In genomic region chr9:21455320-21455719, GRCh38 we compare ENCODE assay signal across 9 cellular contexts. TPM values are rescaled to one million over a fixed set of nuclear protein-coding genes. Genes with fewer than 3 reads are reported as not detected.
DNase-seq lines count a peak whose midpoint lies in the region; ATAC-seq, FAIRE-seq and TF ChIP-seq lines count a peak whose summit lies in the region.
"Had no signal": no experiment of that assay in that cellular context is flagged by ENCODE, and none has a peak within 500 bp of the region (broad histone marks: within the 10 kb centered on the region; RNA-seq: fewer than 3 reads in every experiment).

No MANE protein-coding gene starts in this region.

- H3K27ac ChIP-seq in Karpas-422 (ENCODE audit: low read length) (no peak overlapping the region), kidney (ENCODE audit: low read depth in 2 of 2, low read length in 2 of 2) (no peak overlapping the region)

- TF ChIP-seq CTCF in kidney (IDR thresholded peaks at IDR 0.05; ENCODE audit: borderline replicate concordance, extremely low read depth, insufficient read depth) (peak; percentile 69), type B pancreatic cell (conservative IDR thresholded peaks at IDR 0.05) (peak; percentile 63)

- H2AFZ ChIP-seq in Karpas-422 (ENCODE audit: low read length) = no peak overlapping the region

- DNase-seq in activated CD4-positive, alpha-beta T cell treated with anti-CD3 and anti-CD28 coated beads for 36 hours = peak; percentile 37
- DNase-seq in activated CD4-positive, alpha-beta T cell treated with anti-CD3 and anti-CD28 coated beads for 1 hour = no peak
- peak; percentile 76 for DNase-seq in Karpas-422
- no peak for DNase-seq in activated naive CD8-positive, alpha-beta T cell treated with anti-CD3 and anti-CD28 coated beads, Interleukin-2, amount 10 ng/mL, durations not matched to agents 7 days and 5 days
- DNase-seq in kidney = no peak
- DNase-seq in type B pancreatic cell (ENCODE audit: extremely low spot score, unreplicated experiment) = no peak
- DNase-seq in SW 1271 (lab: John Stamatoyannopoulos, UW) = no peak

- H3K36me3 Mint-ChIP-seq in activated CD4-positive, alpha-beta T cell treated with anti-CD3 and anti-CD28 coated beads for 36 hours (ENCODE audit: low read depth) = no peaks in the 10 kb centered on the region
- H3K36me3 Mint-ChIP-seq in activated naive CD8-positive, alpha-beta T cell treated with anti-CD3 and anti-CD28 coated beads, Interleukin-2, amount 10 ng/mL, durations not matched to agents 7 days and 5 days = no peaks in the 10 kb centered on the region
- no peaks in the 10 kb centered on the region for H3K36me3 Mint-ChIP-seq in type B pancreatic cell

- no peak overlapping the region for H3K27ac Mint-ChIP-seq in activated CD4-positive, alpha-beta T cell treated with anti-CD3 and anti-CD28 coated beads for 36 hours
- H3K27ac Mint-ChIP-seq in activated naive CD8-positive, alpha-beta T cell treated with anti-CD3 and anti-CD28 coated beads, Interleukin-2, amount 10 ng/mL, durations not matched to agents 7 days and 5 days = no peak overlapping the region
- no peak overlapping the region for H3K27ac Mint-ChIP-seq in type B pancreatic cell

- POLR2A ChIA-PET in activated CD4-positive, alpha-beta T cell treated with anti-CD3 and anti-CD28 coated beads for 36 hours (lab: Charles Lee) = no interaction called here
- POLR2A ChIA-PET in activated naive CD8-positive, alpha-beta T cell treated with anti-CD3 and anti-CD28 coated beads, Interleukin-2, amount 10 ng/mL, durations not matched to agents 7 days and 5 days (lab: Charles Lee) = no interaction called here

- H3K9ac ChIP-seq in Karpas-422 (ENCODE audit: low read length) (no peak overlapping the region), kidney (ENCODE audit: low read length in 2 of 2) (no peak overlapping the region)

- no peaks in the 10 kb centered on the region for H3K79me2 ChIP-seq in Karpas-422 (ENCODE audit: low read length)

- no peaks in the 10 kb centered on the region for H3K4me1 ChIP-seq in Karpas-422 (ENCODE audit: low read length)
- H3K4me1 ChIP-seq in kidney (ENCODE audit: control insufficient read depth in 1 of 2, insufficient read depth in 1 of 2, low read depth in 1 of 2, low read length in 2 of 2) = no peaks in the 10 kb centered on the region

- H3K4me3 ChIP-seq in Karpas-422 (ENCODE audit: low read length) (no peak overlapping the region), kidney (ENCODE audit: low read length in 2 of 2) (no peak overlapping the region)

- H3K4me2 ChIP-seq in Karpas-422 (ENCODE audit: low read depth, low read length, poor library complexity, severe bottlenecking) = no peak overlapping the region

- H3K9me3 ChIP-seq in Karpas-422 (ENCODE audit: low read length) = no peaks in the 10 kb centered on the region
- no peaks in the 10 kb centered on the region for H3K9me3 ChIP-seq in kidney (ENCODE audit: control insufficient read depth in 1 of 2, low read length in 2 of 2)

- CTCF ChIA-PET in activated CD4-positive, alpha-beta T cell treated with anti-CD3 and anti-CD28 coated beads for 36 hours (lab: Charles Lee) = interaction anchor here (0.6 to 4.1 kb wide), 20 partner anchors 9 to 287 kb away, joined by 3 to 37 read pairs (median 5); partner anchors contain the start of gene KLHL9

- ATAC-seq in activated CD4-positive, alpha-beta T cell treated with anti-CD3 and anti-CD28 coated beads for 36 hours = peak; percentile 70
- peak; percentile 95 for ATAC-seq in GM21786 (IDR thresholded peaks at IDR 0.05; ENCODE audit: unreplicated experiment)
- peak; percentile 73 for ATAC-seq in activated naive CD8-positive, alpha-beta T cell treated with anti-CD3 and anti-CD28 coated beads, Interleukin-2, amount 10 ng/mL, durations not matched to agents 7 days and 5 days (ENCODE audit: low read depth)

- intact Hi-C loops in activated CD4-positive, alpha-beta T cell treated with anti-CD3 and anti-CD28 coated beads for 36 hours (cut with DNase I, micrococcal nuclease) = loop anchor here (1.0 to 10.0 kb wide), 7 partner anchors 129 to 261 kb away; no protein-coding TSS in a partner anchor
- intact Hi-C loops in kidney (cut with DNase I) = no loop called here

- peaks cover 2% of the 10 kb centered on the region for H3K27me3 Mint-ChIP-seq in activated CD4-positive, alpha-beta T cell treated with anti-CD3 and anti-CD28 coated beads for 36 hours
- H3K27me3 Mint-ChIP-seq in activated naive CD8-positive, alpha-beta T cell treated with anti-CD3 and anti-CD28 coated beads, Interleukin-2, amount 10 ng/mL, durations not matched to agents 7 days and 5 days = peaks cover 24% of the 10 kb centered on the region
- H3K27me3 Mint-ChIP-seq in type B pancreatic cell = no peaks in the 10 kb centered on the region

- no peaks in the 10 kb centered on the region for H3K4me1 Mint-ChIP-seq in activated CD4-positive, alpha-beta T cell treated with anti-CD3 and anti-CD28 coated beads for 36 hours
- peaks cover 3% of the 10 kb centered on the region for H3K4me1 Mint-ChIP-seq in activated naive CD8-positive, alpha-beta T cell treated with anti-CD3 and anti-CD28 coated beads, Interleukin-2, amount 10 ng/mL, durations not matched to agents 7 days and 5 days
- H3K4me1 Mint-ChIP-seq in type B pancreatic cell (ENCODE audit: unreplicated experiment) = no peaks in the 10 kb centered on the region

- no peaks in the 10 kb centered on the region for H3K27me3 ChIP-seq in Karpas-422 (ENCODE audit: low read length)

- H3K4me3 Mint-ChIP-seq in activated CD4-positive, alpha-beta T cell treated with anti-CD3 and anti-CD28 coated beads for 36 hours = no peak overlapping the region
- H3K4me3 Mint-ChIP-seq in activated naive CD8-positive, alpha-beta T cell treated with anti-CD3 and anti-CD28 coated beads, Interleukin-2, amount 10 ng/mL, durations not matched to agents 7 days and 5 days = no peak overlapping the region
- H3K4me3 Mint-ChIP-seq in type B pancreatic cell = no peak overlapping the region

- no peaks in the 10 kb centered on the region for H4K20me1 ChIP-seq in Karpas-422 (ENCODE audit: insufficient read depth, low read depth, low read length)

- H3K36me3 ChIP-seq in Karpas-422 (ENCODE audit: insufficient read depth, low read length) (no peaks in the 10 kb centered on the region), kidney (ENCODE audit: control insufficient read depth in 1 of 2, insufficient read depth in 2 of 2, low read length in 2 of 2) (no peaks in the 10 kb centered on the region)

- no peaks in the 10 kb centered on the region for H3K9me2 ChIP-seq in Karpas-422 (replicated peaks; ENCODE audit: insufficient read depth, low read length)

- H3K9me3 Mint-ChIP-seq in activated CD4-positive, alpha-beta T cell treated with anti-CD3 and anti-CD28 coated beads for 36 hours (ENCODE audit: low read depth) = no peaks in the 10 kb centered on the region
- H3K9me3 Mint-ChIP-seq in activated naive CD8-positive, alpha-beta T cell treated with anti-CD3 and anti-CD28 coated beads, Interleukin-2, amount 10 ng/mL, durations not matched to agents 7 days and 5 days = no peaks in the 10 kb centered on the region
- H3K9me3 Mint-ChIP-seq in type B pancreatic cell = no peaks in the 10 kb centered on the region

- FAIRE-seq in kidney (lab: Jason Lieb, UNC) = no peak

RNA-seq across cellular contexts. Expression of gene IFNA1, which starts 15.1 kb away (rescaled TPM):
- total RNA-seq in activated CD4-positive, alpha-beta T cell treated with anti-CD3 and anti-CD28 coated beads for 36 hours = not detected
- total RNA-seq in Karpas-422 (2014; rRNA removed; shearing (Covaris generic); ENCODE audit: low replicate concordance) = not detected in 2 replicates
- total RNA-seq in activated naive CD8-positive, alpha-beta T cell treated with anti-CD3 and anti-CD28 coated beads, Interleukin-2, amount 10 ng/mL, durations not matched to agents 7 days and 5 days = not detected
- total RNA-seq in kidney = not detected
- not detected for polyA plus RNA-seq in kidney (ENCODE audit: insufficient read depth, low read depth, low replicate concordance)
- total RNA-seq in type B pancreatic cell (ENCODE audit: low replicate concordance) = not detected in 2 replicates
- total RNA-seq: Daoy had no signal

RNA-seq across cellular contexts. Expression of gene IFNE, which starts 26.8 kb away (rescaled TPM):
- total RNA-seq in activated CD4-positive, alpha-beta T cell treated with anti-CD3 and anti-CD28 coated beads for 36 hours = not detected
- not detected in 2 replicates for total RNA-seq in Karpas-422 (2014; rRNA removed; shearing (Covaris generic); ENCODE audit: low replicate concordance)
- under 1 TPM; 0.20 to 0.61 TPM for total RNA-seq in activated naive CD8-positive, alpha-beta T cell treated with anti-CD3 and anti-CD28 coated beads, Interleukin-2, amount 10 ng/mL, durations not matched to agents 7 days and 5 days
- total RNA-seq in kidney (1.1 TPM), type B pancreatic cell (ENCODE audit: low replicate concordance) (0.19 and 0.75 TPM in 2 replicates)
- not detected for polyA plus RNA-seq in kidney (ENCODE audit: insufficient read depth, low read depth, low replicate concordance)
- total RNA-seq: Daoy had no signal

RNA-seq across cellular contexts. Expression of gene IFNA8, which starts 46.4 kb away (rescaled TPM):
- total RNA-seq in activated CD4-positive, alpha-beta T cell treated with anti-CD3 and anti-CD28 coated beads for 36 hours = not detected
- not detected in 2 replicates for total RNA-seq in Karpas-422 (2014; rRNA removed; shearing (Covaris generic); ENCODE audit: low replicate concordance)
- not detected for total RNA-seq in activated naive CD8-positive, alpha-beta T cell treated with anti-CD3 and anti-CD28 coated beads, Interleukin-2, amount 10 ng/mL, durations not matched to agents 7 days and 5 days
- total RNA-seq in kidney (not detected), type B pancreatic cell (ENCODE audit: low replicate concordance) (not detected in 2 replicates)
- polyA plus RNA-seq in kidney (ENCODE audit: insufficient read depth, low read depth, low replicate concordance) = not detected
- total RNA-seq: Daoy had no signal

Comparison
In these comparisons a context has a peak if more than half of its experiments do, and no peak if none do; other contexts are left out.
1. DNase-seq: peak in activated CD4-positive, alpha-beta T cell treated with anti-CD3 and anti-CD28 coated beads for 36 hours (single experiment) and Karpas-422 (single experiment); none in activated CD4-positive, alpha-beta T cell treated with anti-CD3 and anti-CD28 coated beads for 1 hour (single experiment), activated naive CD8-positive, alpha-beta T cell treated with anti-CD3 and anti-CD28 coated beads, Interleukin-2, amount 10 ng/mL, durations not matched to agents 7 days and 5 days (single experiment), kidney (single experiment), type B pancreatic cell (single experiment) and SW 1271 (0 of 2).
2. Peak in every context shown above with its lines, with median percentiles within 50 percentile points of each other: ATAC-seq.